8 cellular contexts compared by ENCODE assay signal in genomic region chr18:8615397-8616025, GRCh38. TPM values are rescaled to one million over a fixed set of nuclear protein-coding genes. Genes with fewer than 3 reads are reported as not detected.
DNase-seq lines count a peak whose midpoint lies in the region; ATAC-seq and TF ChIP-seq lines count a peak whose summit lies in the region.

No MANE protein-coding gene starts in this region.

- H3K27me3 Mint-ChIP-seq in activated B cell treated with CpG ODN at 0.5 μM for 24 hours: no peaks in the 10 kb centered on the region

- no peaks in the 10 kb centered on the region for H3K9me3 Mint-ChIP-seq in activated B cell treated with CpG ODN at 0.5 μM for 24 hours

- CTCF ChIA-PET in activated B cell treated with CpG ODN at 0.5 μM for 24 hours (lab: Charles Lee): no interaction called here

- H3K4me1 Mint-ChIP-seq in activated B cell treated with CpG ODN at 0.5 μM for 24 hours: peaks cover 85% of the 10 kb centered on the region

- TF ChIP-seq CTCF in activated B cell treated with CpG ODN at 0.5 μM for 24 hours (IDR thresholded peaks at IDR 0.05) (no peak), left ventricle myocardium inferior (IDR thresholded peaks at IDR 0.05; ENCODE audit: borderline replicate concordance) (no peak), smooth muscle cell (IDR thresholded peaks at IDR 0.05; ENCODE audit: borderline replicate concordance, insufficient read depth, poor library complexity, severe bottlenecking) (no peak)

- no peak overlapping the region for H2AFZ ChIP-seq in smooth muscle cell (ENCODE audit: low read depth)

- H3K27ac Mint-ChIP-seq in activated B cell treated with CpG ODN at 0.5 μM for 24 hours: peak overlapping the region; percentile 53

- H3K4me2 ChIP-seq in smooth muscle cell: peak overlapping the region; percentile 54

- intact Hi-C loops in activated B cell treated with CpG ODN at 0.5 μM for 24 hours (cut with micrococcal nuclease): no loop called here
- intact Hi-C loops in left ventricle myocardium inferior (cut with micrococcal nuclease): no loop called here

- no peaks in the 10 kb centered on the region for H3K36me3 ChIP-seq in left ventricle myocardium inferior
- no peaks in the 10 kb centered on the region for H3K36me3 ChIP-seq in smooth muscle cell (ENCODE audit: low read depth)

- no peak overlapping the region for H3K4me3 Mint-ChIP-seq in activated B cell treated with CpG ODN at 0.5 μM for 24 hours

- peak overlapping the region; percentile 71 for H3K27ac ChIP-seq in left ventricle myocardium inferior (replicated peaks)
- peak overlapping the region; percentile 95 for H3K27ac ChIP-seq in smooth muscle cell (ENCODE audit: low read depth)

- ATAC-seq in activated B cell treated with CpG ODN at 0.5 μM for 24 hours (ENCODE audit: low read depth): no peak

- H3F3A ChIP-seq in smooth muscle cell (ENCODE audit: low read depth): peaks cover 19% of the 10 kb centered on the region

- H3K36me3 Mint-ChIP-seq in activated B cell treated with CpG ODN at 0.5 μM for 24 hours (ENCODE audit: low read depth): peaks cover 37% of the 10 kb centered on the region

- DNase-seq in COR-L47 (lab: John Stamatoyannopoulos, UW) (peak; percentile 39), NCI-H1092 (lab: John Stamatoyannopoulos, UW) (peak; percentile 54), activated B cell treated with CpG ODN at 0.5 μM for 24 hours (no peak), left ventricle myocardium inferior (no peak), smooth muscle cell (lab: John Stamatoyannopoulos, UW; ENCODE audit: unreplicated experiment) (peak; percentile 5), KG1 (lab: John Stamatoyannopoulos, UW) (no peak)
- no peak for DNase-seq in stimulated activated CD4-positive, alpha-beta T cell treated with anti-CD3 and anti-CD28 coated beads, Interleukin-4, amount 100 ng/mL, for 1 hour
- no peak for DNase-seq in activated CD4-positive, alpha-beta T cell treated with anti-CD3 and anti-CD28 coated beads, Interleukin-2, amount 50 U/mL, for 4 hours

- H3K27me3 ChIP-seq in left ventricle myocardium inferior (ENCODE audit: low read depth) (no peaks in the 10 kb centered on the region), smooth muscle cell (ENCODE audit: low read depth) (no peaks in the 10 kb centered on the region)

- peaks cover 89% of the 10 kb centered on the region for H3K79me2 ChIP-seq in smooth muscle cell (ENCODE audit: low read depth)

- H3K9me3 ChIP-seq in left ventricle myocardium inferior (replicated peaks): no peaks in the 10 kb centered on the region
- no peaks in the 10 kb centered on the region for H3K9me3 ChIP-seq in smooth muscle cell (replicated peaks; ENCODE audit: low read depth)

- H3K4me3 ChIP-seq in left ventricle myocardium inferior (peak overlapping the region; percentile 12), smooth muscle cell (no peak overlapping the region)

- H3K4me1 ChIP-seq in left ventricle myocardium inferior (peaks cover 95% of the 10 kb centered on the region), smooth muscle cell (ENCODE audit: low read depth) (peaks cover 16% of the 10 kb centered on the region)

- H3K9ac ChIP-seq in smooth muscle cell (ENCODE audit: low read depth): peak overlapping the region; percentile 72

- POLR2A ChIA-PET in activated B cell treated with CpG ODN at 0.5 μM for 24 hours (lab: Charles Lee): no interaction called here

- peaks cover 98% of the 10 kb centered on the region for H4K20me1 ChIP-seq in smooth muscle cell (ENCODE audit: low read depth)

- WGBS in smooth muscle cell (ENCODE audit: low lambda C conversion rate): 2% methylated on average over 4 of the region's 4 CpGs

RNA-seq across cellular contexts. Expression of gene RAB12, which starts 6.3 kb away (rescaled TPM):
- total RNA-seq in activated B cell treated with CpG ODN at 0.5 μM for 24 hours (25.3 and 27.5 TPM in 2 replicates), left ventricle myocardium inferior (103 TPM), smooth muscle cell (53.8 and 60.6 TPM in 2 replicates)
- 5.0 and 8.3 TPM in 2 replicates for polyA plus RNA-seq in smooth muscle cell

Comparison
In these comparisons a context has a peak if more than half of its experiments do, and no peak if none do; other contexts are left out.
1. DNase-seq: peak in COR-L47 (single experiment), NCI-H1092 (single experiment) and smooth muscle cell (single experiment); none in activated B cell treated with CpG ODN at 0.5 μM for 24 hours (single experiment), left ventricle myocardium inferior (single experiment), KG1 (single experiment), stimulated activated CD4-positive, alpha-beta T cell treated with anti-CD3 and anti-CD28 coated beads, Interleukin-4, amount 100 ng/mL, for 1 hour (single experiment) and activated CD4-positive, alpha-beta T cell treated with anti-CD3 and anti-CD28 coated beads, Interleukin-2, amount 50 U/mL, for 4 hours (0 of 2).